ENCODE assay signal across 11 cellular contexts in genomic region chr7:32070051-32070405, GRCh38. TPM values are rescaled to one million over a fixed set of nuclear protein-coding genes. Genes with fewer than 3 reads are reported as not detected.
DNase-seq lines count a peak whose midpoint lies in the region; ATAC-seq, FAIRE-seq and TF ChIP-seq lines count a peak whose summit lies in the region.
"Had no signal": no experiment of that assay in that cellular context is flagged by ENCODE, and none has a peak within 500 bp of the region (broad histone marks: within the 10 kb centered on the region; RNA-seq: fewer than 3 reads in every experiment).

No MANE protein-coding gene starts in this region.

- DNase-seq in AG09309 (ENCODE audit: low read depth) = no peak
- no peak for DNase-seq in astrocyte (ENCODE audit: low read depth)
- DNase-seq in hepatocyte (ENCODE audit: low spot score) = no peak
- DNase-seq in SIG-M5 (lab: John Stamatoyannopoulos, UW) = no peak
- DNase-seq in Caco-2 = no peak
- no peak for DNase-seq in mucosa of descending colon
- DNase-seq: activated CD4-positive, CD25-positive, alpha-beta regulatory T cell treated with anti-CD3 and anti-CD28 coated beads, Interleukin-2, amount 50 U/mL, for 72 hours; activated naive CD8-positive, alpha-beta T cell treated with anti-CD3 and anti-CD28 coated beads, Interleukin-2, amount 10 ng/mL, durations not matched to agents 7 days and 5 days had no signal

- peak overlapping the region; percentile 75 for H3K27ac ChIP-seq in astrocyte (ENCODE audit: low read depth, low read length)
- no peak overlapping the region for H3K27ac ChIP-seq in hepatocyte
- no peak overlapping the region for H3K27ac ChIP-seq in parathyroid adenoma
- H3K27ac ChIP-seq: BLaER1 had no signal

- H3K9ac ChIP-seq in astrocyte (ENCODE audit: low read length) = peak overlapping the region; percentile 93
- no peak overlapping the region for H3K9ac ChIP-seq in parathyroid adenoma
- H3K9ac ChIP-seq: BLaER1 had no signal

- H2AFZ ChIP-seq in astrocyte (ENCODE audit: low read depth, low read length) (peak overlapping the region; percentile 88), hepatocyte (peak overlapping the region; percentile 73), parathyroid adenoma (no peak overlapping the region)

- CTCF ChIA-PET in Caco-2 (lab: Charles Lee) = interaction anchor here (0.8 kb wide), 1 partner anchor 696 kb away, joined by 3 read pairs; no protein-coding TSS in a partner anchor

- FAIRE-seq in astrocyte (lab: Jason Lieb, UNC) = no peak

- H3K9me2 ChIP-seq in hepatocyte (replicated peaks; ENCODE audit: insufficient read depth) = no peaks in the 10 kb centered on the region

- H3K36me3 ChIP-seq in astrocyte (ENCODE audit: insufficient read depth, low read length) (no peaks in the 10 kb centered on the region), hepatocyte (replicated peaks; ENCODE audit: insufficient read depth, low read depth) (no peaks in the 10 kb centered on the region), parathyroid adenoma (ENCODE audit: control insufficient read depth, insufficient read depth, low read length) (no peaks in the 10 kb centered on the region), Caco-2 (ENCODE audit: control insufficient read depth, insufficient read depth, low read length) (no peaks in the 10 kb centered on the region), mucosa of descending colon (ENCODE audit: low read depth) (no peaks in the 10 kb centered on the region)
- H3K36me3 ChIP-seq: BLaER1 had no signal

- no peak for ATAC-seq in mucosa of descending colon
- no peak for ATAC-seq in esophagus mucosa

- intact Hi-C loops in Caco-2 (cut with micrococcal nuclease; ENCODE audit: unreplicated experiment) = no loop called here
- intact Hi-C loops in mucosa of descending colon (cut with DNase I, micrococcal nuclease) = no loop called here

- H3K27ac Mint-ChIP-seq in astrocyte (ENCODE audit: unreplicated experiment) = no peak overlapping the region
- no peak overlapping the region for H3K27ac Mint-ChIP-seq in Caco-2 (ENCODE audit: unreplicated experiment)
- H3K27ac Mint-ChIP-seq: activated naive CD8-positive, alpha-beta T cell treated with anti-CD3 and anti-CD28 coated beads, Interleukin-2, amount 10 ng/mL, durations not matched to agents 7 days and 5 days had no signal

- no peaks in the 10 kb centered on the region for H3K9me3 ChIP-seq in astrocyte (ENCODE audit: insufficient read depth, low read depth, low read length)
- no peaks in the 10 kb centered on the region for H3K9me3 ChIP-seq in hepatocyte (ENCODE audit: low read depth)
- H3K9me3 ChIP-seq in parathyroid adenoma (ENCODE audit: control insufficient read depth, low read length) = no peaks in the 10 kb centered on the region
- no peaks in the 10 kb centered on the region for H3K9me3 ChIP-seq in Caco-2
- H3K9me3 ChIP-seq in mucosa of descending colon = no peaks in the 10 kb centered on the region

- H3K4me3 ChIP-seq in AG09309 (ENCODE audit: control insufficient read depth, low read depth, low read length) (peak overlapping the region; percentile 41), astrocyte (ENCODE audit: insufficient read depth, low read depth, low read length) (peak overlapping the region; percentile 81), hepatocyte (peak overlapping the region; percentile 75), parathyroid adenoma (ENCODE audit: low read depth, low read length) (peak overlapping the region; percentile 18), Caco-2 (ENCODE audit: low read depth, low read length) (no peak overlapping the region), mucosa of descending colon (no peak overlapping the region)
- H3K4me3 ChIP-seq: BLaER1 had no signal

- WGBS in hepatocyte (ENCODE audit: low lambda C conversion rate, missing lambda C conversion rate) = 2% methylated on average over 9 of the region's 9 CpGs

- no peaks in the 10 kb centered on the region for H3K27me3 ChIP-seq in astrocyte (ENCODE audit: insufficient read depth, low read length)
- peaks cover 100% of the 10 kb centered on the region for H3K27me3 ChIP-seq in hepatocyte
- no peaks in the 10 kb centered on the region for H3K27me3 ChIP-seq in parathyroid adenoma (ENCODE audit: control insufficient read depth, insufficient read depth, low read length)
- no peaks in the 10 kb centered on the region; the same call in 1 of the 2 replicates for H3K27me3 ChIP-seq in Caco-2 (replicated peaks; ENCODE audit: control insufficient read depth, insufficient read depth, low read length)
- H3K27me3 ChIP-seq: BLaER1 had no signal

- peak overlapping the region; percentile 94 for H3K4me3 Mint-ChIP-seq in astrocyte (ENCODE audit: unreplicated experiment)
- no peak overlapping the region for H3K4me3 Mint-ChIP-seq in Caco-2 (ENCODE audit: unreplicated experiment)
- H3K4me3 Mint-ChIP-seq: activated naive CD8-positive, alpha-beta T cell treated with anti-CD3 and anti-CD28 coated beads, Interleukin-2, amount 10 ng/mL, durations not matched to agents 7 days and 5 days had no signal

- H3K79me2 ChIP-seq in astrocyte (ENCODE audit: insufficient read depth, low read length) = peaks cover 76% of the 10 kb centered on the region
- H3K79me2 ChIP-seq in hepatocyte = no peaks in the 10 kb centered on the region
- no peaks in the 10 kb centered on the region for H3K79me2 ChIP-seq in parathyroid adenoma

- H3K4me1 Mint-ChIP-seq in astrocyte (ENCODE audit: low read depth, unreplicated experiment) (peaks cover 2% of the 10 kb centered on the region), Caco-2 (ENCODE audit: low read depth, unreplicated experiment) (no peaks in the 10 kb centered on the region)
- H3K4me1 Mint-ChIP-seq: activated naive CD8-positive, alpha-beta T cell treated with anti-CD3 and anti-CD28 coated beads, Interleukin-2, amount 10 ng/mL, durations not matched to agents 7 days and 5 days had no signal

- no peaks in the 10 kb centered on the region for H4K20me1 ChIP-seq in astrocyte (ENCODE audit: insufficient read depth, low read length)
- no peaks in the 10 kb centered on the region for H4K20me1 ChIP-seq in hepatocyte (ENCODE audit: insufficient read depth, poor library complexity, severe bottlenecking)
- H4K20me1 ChIP-seq: BLaER1 had no signal

- H3K27me3 Mint-ChIP-seq in astrocyte (ENCODE audit: low read depth, unreplicated experiment) (peaks cover 22% of the 10 kb centered on the region), Caco-2 (ENCODE audit: insufficient read depth, unreplicated experiment) (peaks cover 14% of the 10 kb centered on the region)

- POLR2A ChIA-PET in Caco-2 (lab: Charles Lee) = no interaction called here

- BruUV-seq in Caco-2 (replicated peaks; lab: Mats Ljungman, UMichigan) = no TSS peak

- peaks cover 5% of the 10 kb centered on the region for H3K4me1 ChIP-seq in astrocyte (ENCODE audit: insufficient read depth, low read length)
- no peaks in the 10 kb centered on the region for H3K4me1 ChIP-seq in hepatocyte (ENCODE audit: insufficient read depth)
- H3K4me1 ChIP-seq in parathyroid adenoma = no peaks in the 10 kb centered on the region
- no peaks in the 10 kb centered on the region for H3K4me1 ChIP-seq in Caco-2
- H3K4me1 ChIP-seq in mucosa of descending colon (ENCODE audit: low read depth) = no peaks in the 10 kb centered on the region

- TF ChIP-seq CTCF in AG09309 (IDR thresholded peaks at IDR 0.05; ENCODE audit: control insufficient read depth, insufficient read depth, low read depth, low read length, missing control alignments) = no peak
- TF ChIP-seq CTCF in astrocyte (IDR thresholded peaks at IDR 0.05; ENCODE audit: insufficient read depth, low read depth, low read length) = no peak
- TF ChIP-seq CTCF in hepatocyte (IDR thresholded peaks at IDR 0.05; ENCODE audit: poor library complexity) = no peak
- no peak for TF ChIP-seq CTCF in parathyroid adenoma (IDR thresholded peaks at IDR 0.05)
- no peak for TF ChIP-seq CTCF in Caco-2 (IDR thresholded peaks at IDR 0.05; ENCODE audit: insufficient read depth in 1 of 2, low read depth in 1 of 2, low read length in 1 of 2, severe bottlenecking in 1 of 2, unreplicated experiment in 1 of 2)
- TF ChIP-seq CTCF in mucosa of descending colon (IDR thresholded peaks at IDR 0.05) = no peak

- H3K4me2 ChIP-seq in astrocyte (ENCODE audit: low read length) = peak overlapping the region; percentile 93
- peak overlapping the region; percentile 98 for H3K4me2 ChIP-seq in hepatocyte
- H3K4me2 ChIP-seq in parathyroid adenoma (ENCODE audit: low read length) = peak overlapping the region; percentile 53
- H3K4me2 ChIP-seq: BLaER1 had no signal

- H3K9me3 Mint-ChIP-seq in astrocyte (ENCODE audit: unreplicated experiment) (no peaks in the 10 kb centered on the region), Caco-2 (ENCODE audit: unreplicated experiment) (no peaks in the 10 kb centered on the region)
- H3K9me3 Mint-ChIP-seq: activated naive CD8-positive, alpha-beta T cell treated with anti-CD3 and anti-CD28 coated beads, Interleukin-2, amount 10 ng/mL, durations not matched to agents 7 days and 5 days had no signal

- H3K36me3 Mint-ChIP-seq in astrocyte (ENCODE audit: low read depth, unreplicated experiment) = peaks cover 3% of the 10 kb centered on the region
- no peaks in the 10 kb centered on the region for H3K36me3 Mint-ChIP-seq in Caco-2 (ENCODE audit: insufficient read depth, unreplicated experiment)
- H3K36me3 Mint-ChIP-seq: activated naive CD8-positive, alpha-beta T cell treated with anti-CD3 and anti-CD28 coated beads, Interleukin-2, amount 10 ng/mL, durations not matched to agents 7 days and 5 days had no signal

RNA-seq across cellular contexts. Expression of gene PDE1C, which starts 0.2 kb away (rescaled TPM):
- total RNA-seq in astrocyte (14.9 and 31.6 TPM in 2 replicates), hepatocyte (3.3 and 5.0 TPM in 2 replicates), Caco-2 (2022) (not detected in 2 replicates), mucosa of descending colon (1 to 10 TPM; 2.5 to 4.8 (median 2.5) TPM), esophagus mucosa (0.72 TPM)
- polyA plus RNA-seq in hepatocyte = 1.8 and 2.7 TPM in 2 replicates
- total RNA-seq: activated naive CD8-positive, alpha-beta T cell treated with anti-CD3 and anti-CD28 coated beads, Interleukin-2, amount 10 ng/mL, durations not matched to agents 7 days and 5 days had no signal

Comparison
In these comparisons a context has a peak if more than half of its experiments do, and no peak if none do; other contexts are left out.
1. H3K4me3 ChIP-seq: peak in AG09309 (single experiment), astrocyte (single experiment), hepatocyte (single experiment) and parathyroid adenoma (single experiment); none in Caco-2 (single experiment) and mucosa of descending colon (single experiment).
2. Peak in every context shown above with its lines, with median percentiles within 50 percentile points of each other: H3K4me2 ChIP-seq.